ENCODE assay signal across 1 cellular context in the genomic region with DNA sequence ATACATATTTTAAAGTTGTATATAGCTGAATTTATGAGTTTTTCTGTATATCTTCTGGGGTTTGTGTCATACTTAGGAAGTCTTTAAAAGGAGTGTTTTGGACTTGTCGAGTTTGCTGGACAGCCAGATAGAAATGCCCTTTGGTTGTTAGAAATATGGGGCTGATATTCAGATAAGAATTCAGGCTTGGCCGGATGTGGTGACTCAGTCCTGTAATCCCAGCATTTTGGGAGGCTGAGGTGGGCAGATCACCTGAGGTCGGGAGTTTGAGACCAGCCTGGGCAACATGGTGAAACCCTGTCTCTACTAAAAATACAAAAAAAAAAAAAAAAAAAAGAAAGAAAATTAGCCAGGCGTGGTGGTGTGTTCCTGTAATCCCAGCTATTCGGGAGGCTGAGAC.
A peak's percentile ranks its signal among the peaks of the same experiment; 100 is the strongest.
TF ChIP-seq lines count a peak whose summit lies in the region.
"Not testable (repeated sequence)": the region's sequence is repeated elsewhere in the genome, so short reads cannot be mapped to it uniquely, and the experiment has no call there.

No MANE protein-coding gene starts in this region.

TF ChIP-seq in K562, 482 proteins besides CTCF, POLR2A, EP300 and RAD21 (continued from another document):
- TF ChIP-seq JUND (IDR thresholded peaks at IDR 0.05; ENCODE audit: borderline replicate concordance, low read depth, low read length) (0 out of 2 replicates have a peak, but pooled peaks have one; percentile 28), CBFA2T3 (IDR thresholded peaks at IDR 0.05) (peak; percentile 24; the same call in 1 of the 2 replicates)
- TF ChIP-seq JUND (tag; IDR thresholded peaks at IDR 0.05; ENCODE audit: borderline replicate concordance, low read depth, low read length) = not testable (repeated sequence)
